17 cellular contexts compared by ENCODE assay signal in genomic region chr11:9754041-9754471, GRCh38.
DNase-seq lines count a peak whose midpoint lies in the region; ATAC-seq, FAIRE-seq and TF ChIP-seq lines count a peak whose summit lies in the region.
"Had no signal": no experiment of that assay in that cellular context is flagged by ENCODE, and none has a peak within 500 bp of the region (broad histone marks: within the 10 kb centered on the region; RNA-seq: fewer than 3 reads in every experiment).

No MANE protein-coding gene starts in this region.

- H3K4me2 ChIP-seq in BLaER1 (peak overlapping the region; percentile 32), H1 (ENCODE audit: insufficient read depth in 1 of 2, low read depth in 2 of 2, low read length in 2 of 2) (no peak overlapping the region)
- H3K4me2 ChIP-seq: KMS-11 had no signal

- no peak overlapping the region; the same call in 1 of the 2 replicates for H2BK20ac ChIP-seq in H1 (ENCODE audit: low read length)

- peaks cover 5% of the 10 kb centered on the region for H3K27me3 Mint-ChIP-seq in nephron progenitor cell (ENCODE audit: low read depth, poor library complexity)
- H3K27me3 Mint-ChIP-seq: T-helper 17 cell had no signal

- no peak overlapping the region for H2AFZ ChIP-seq in H1 (ENCODE audit: low read length)

- no peaks in the 10 kb centered on the region for H3K9me3 ChIP-seq in BLaER1
- H3K9me3 ChIP-seq in MG63: no peaks in the 10 kb centered on the region
- H3K9me3 ChIP-seq in H1 (ENCODE audit: insufficient read depth in 2 of 2, low read depth in 1 of 2, low read length in 1 of 2): no peaks in the 10 kb centered on the region
- H3K9me3 ChIP-seq: adrenal gland, neutrophil had no signal

- peak; percentile 57 for DNase-seq in MG63
- DNase-seq in H1 (ENCODE audit: low read depth in 1 of 2, low spot score in 2 of 2): no peak
- no peak for DNase-seq in nephron progenitor cell
- DNase-seq in left lobe of liver (ENCODE audit: low spot score): no peak
- DNase-seq in NCI-H2196 treated with DMSO at 0.1 percent for 48 hours (lab: John Stamatoyannopoulos, UW; ENCODE audit: unreplicated experiment): no peak
- DNase-seq: adrenal gland; NCI-H526 treated with DMSO at 0.1 percent for 48 hours; stimulated activated CD4-positive, alpha-beta T cell treated with anti-CD3 and anti-CD28 coated beads, Interleukin-1b, Interleukin-23, amount 100 ng/mL, for 48 hours; T-helper 17 cell had no signal

- no peak overlapping the region for H3K23ac ChIP-seq in H1 (ENCODE audit: insufficient read length)

- H3K9me3 Mint-ChIP-seq in nephron progenitor cell: no peaks in the 10 kb centered on the region

- H3K9ac ChIP-seq in BLaER1 (no peak overlapping the region; the same call in 1 of the 2 replicates), H1 (replicated peaks in 1 of 4; ENCODE audit: extremely low read depth in 1 of 4, low read depth in 3 of 4, low read length in 3 of 4) (no peak overlapping the region)
- H3K9ac ChIP-seq: KMS-11 had no signal

- H3K79me1 ChIP-seq in H1 (ENCODE audit: low read depth, low read length): no peaks in the 10 kb centered on the region

- H3K18ac ChIP-seq in H1 (ENCODE audit: extremely low read depth, low read length): no peak overlapping the region

- no peak overlapping the region for H2BK12ac ChIP-seq in H1 (ENCODE audit: low read depth, low read length)

- H3K56ac ChIP-seq in H1 (replicated peaks; ENCODE audit: insufficient read length, low read depth, low read length): no peak overlapping the region

- no peak overlapping the region for H3K4me3 Mint-ChIP-seq in nephron progenitor cell
- H3K4me3 Mint-ChIP-seq: T-helper 17 cell had no signal

- H3K27me3 ChIP-seq in BLaER1 (no peaks in the 10 kb centered on the region), MG63 (no peaks in the 10 kb centered on the region), H1 (replicated peaks in 1 of 4; ENCODE audit: control insufficient read depth in 3 of 4, extremely low read depth in 1 of 4, insufficient read depth in 3 of 4, low read length in 3 of 4) (no peaks in the 10 kb centered on the region)
- H3K27me3 ChIP-seq: adrenal gland had no signal

- H3K27ac Mint-ChIP-seq in nephron progenitor cell: peak overlapping the region; percentile 12
- H3K27ac Mint-ChIP-seq: T-helper 17 cell had no signal

- H3K36me3 ChIP-seq in BLaER1 (peaks cover 6% of the 10 kb centered on the region), MG63 (peaks cover 9% of the 10 kb centered on the region), H1 (ENCODE audit: control insufficient read depth in 2 of 4, insufficient read depth in 4 of 4, low read length in 3 of 4) (peaks cover 0 to 17% (median 9%) of the 10 kb centered on the region in 4 experiments; a peak in 5 of 8 replicates)

- H3K4me1 Mint-ChIP-seq in nephron progenitor cell: peaks cover 27% of the 10 kb centered on the region

- peaks cover 5% of the 10 kb centered on the region for H3K23me2 ChIP-seq in H1 (ENCODE audit: low read depth, low read length)

- no peak overlapping the region for H3K14ac ChIP-seq in H1 (ENCODE audit: insufficient read length)

- H2BK120ac ChIP-seq in H1 (replicated peaks; ENCODE audit: low read depth, low read length): no peak overlapping the region

- H2AK5ac ChIP-seq in H1 (ENCODE audit: low read depth, low read length): no peak overlapping the region

- H3K27ac ChIP-seq in BLaER1 (no peak overlapping the region), H1 (ENCODE audit: low read depth, low read length) (no peak overlapping the region)
- H3K27ac ChIP-seq: adrenal gland, C4-2B, KMS-11, neutrophil had no signal

- H3K4me3 ChIP-seq in BLaER1 (no peak overlapping the region), MG63 (no peak overlapping the region), H1 (ENCODE audit: extremely low read depth in 1 of 4, insufficient read depth in 2 of 4, low read depth in 3 of 4, low read length in 4 of 4) (no peak overlapping the region)
- H3K4me3 ChIP-seq: adrenal gland had no signal

- CTCF ChIA-PET in H1 (lab: Charles Lee; ENCODE audit: partially characterized antibody): interaction anchor here (0.8 to 1.8 kb wide), 3 partner anchors 109 to 982 kb away, joined by 3 read pairs; no protein-coding TSS in a partner anchor

- H3K79me2 ChIP-seq in H1 (ENCODE audit: control insufficient read depth in 1 of 2, insufficient read depth in 2 of 2, low read length in 2 of 2): no peaks in the 10 kb centered on the region

- no peak for TF ChIP-seq EP300 in H1 (IDR thresholded peaks at IDR 0.05; ENCODE audit: borderline replicate concordance in 1 of 2, low read depth in 2 of 2, low read length in 2 of 2)

- POLR2A ChIA-PET in H1 (lab: Charles Lee; ENCODE audit: partially characterized antibody): interaction anchor here (1.4 kb wide), 1 partner anchor 181 kb away, joined by 4 read pairs; the partner anchor contains the start of gene WEE1

- no peak overlapping the region for H4K91ac ChIP-seq in H1 (replicated peaks; ENCODE audit: insufficient read length, low read length)

- no peak for TF ChIP-seq POLR2A in H1 (IDR thresholded peaks at IDR 0.05; ENCODE audit: control extremely low read depth in 1 of 2, low read depth in 2 of 2, low read length in 2 of 2)

- TF ChIP-seq RAD21 in H1 (IDR thresholded peaks at IDR 0.05 in 1 of 2, conservative IDR thresholded peaks at IDR 0.05 in 1 of 2; ENCODE audit: low read depth in 2 of 2, low read length in 2 of 2): peak in 1 of 2 experiments; percentile 17; a peak in 1 of 4 replicates

- H4K8ac ChIP-seq in H1 (ENCODE audit: extremely low read depth, insufficient read depth, low read length): no peak overlapping the region

- H4K5ac ChIP-seq in H1 (ENCODE audit: insufficient read length, low read depth, low read length): no peak overlapping the region

- FAIRE-seq in H1 (lab: Jason Lieb, UNC): no peak
- FAIRE-seq: endometrium, GM19239 had no signal

- TF ChIP-seq CTCF in H1 (IDR thresholded peaks at IDR 0.05; ENCODE audit: control extremely low read depth in 1 of 3, insufficient read depth in 1 of 3, low read depth in 1 of 3, low read length in 3 of 3) (no peak), nephron progenitor cell (IDR thresholded peaks at IDR 0.05) (no peak)

- H3K4ac ChIP-seq in H1 (replicated peaks; ENCODE audit: insufficient read length, low read depth, low read length): no peak overlapping the region

- peaks cover 16% of the 10 kb centered on the region for H3K36me3 Mint-ChIP-seq in nephron progenitor cell (ENCODE audit: low read depth)

- no peak overlapping the region for H2BK5ac ChIP-seq in H1 (ENCODE audit: low read depth, low read length)

- H2BK15ac ChIP-seq in H1 (ENCODE audit: low read length): no peak overlapping the region

- H3K4me1 ChIP-seq in BLaER1 (peaks cover 58% of the 10 kb centered on the region), H1 (replicated peaks in 1 of 4; ENCODE audit: control insufficient read depth in 3 of 4, insufficient read depth in 4 of 4, low read length in 3 of 4) (peaks cover 0 to 12% (median 8%) of the 10 kb centered on the region in 4 experiments; a peak in 5 of 7 replicates)

- no peak for ATAC-seq in GM19452 (IDR thresholded peaks at IDR 0.05; ENCODE audit: unreplicated experiment)
- no peak for ATAC-seq in left lobe of liver
- no peak for ATAC-seq in GM19397 (IDR thresholded peaks at IDR 0.05; ENCODE audit: unreplicated experiment)
- ATAC-seq: T-helper 17 cell had no signal

- H4K20me1 ChIP-seq in BLaER1 (no peaks in the 10 kb centered on the region), H1 (replicated peaks in 1 of 2; ENCODE audit: control insufficient read depth in 1 of 2, insufficient read depth in 2 of 2, low read length in 2 of 2) (no peaks in the 10 kb centered on the region)

- 85% methylated on average over 3 of the region's 3 CpGs; no CpG with 5 or more reads in 1 of the 2 experiments for WGBS in H1 (ENCODE audit: extremely low coverage in 1 of 2, insufficient coverage in 1 of 2, insufficient read length in 1 of 2, insufficient replicate concordance in 2 of 2, low coverage in 1 of 2, low lambda C conversion rate in 2 of 2, missing lambda C conversion rate in 1 of 2), 2 experiments

TF ChIP-seq in H1, 55 proteins besides CTCF, POLR2A, EP300 and RAD21:
- TF ChIP-seq ATF2 (IDR thresholded peaks at IDR 0.05; ENCODE audit: low read length) (no peak), POLR2AphosphoS5 (IDR thresholded peaks at IDR 0.05; ENCODE audit: low read depth, low read length) (peak; percentile 27; the same call in 1 of the 2 replicates), EZH2 (IDR thresholded peaks at IDR 0.05; ENCODE audit: low read depth, low read length, severe bottlenecking) (no peak), JUND (IDR thresholded peaks at IDR 0.05; ENCODE audit: low read length) (no peak), POU5F1 (IDR thresholded peaks at IDR 0.05; ENCODE audit: low read depth, low read length) (no peak)
